In genomic region chr1:111696330-111696729, GRCh38 we compare ENCODE assay signal across 24 cellular contexts. TPM values are rescaled to one million over a fixed set of nuclear protein-coding genes. Genes with fewer than 3 reads are reported as not detected.
A peak's percentile ranks its signal among the peaks of the same experiment; 100 is the strongest.
DNase-seq lines count a peak whose midpoint lies in the region; ATAC-seq, FAIRE-seq and TF ChIP-seq lines count a peak whose summit lies in the region.
"Had no signal": no experiment of that assay in that cellular context is flagged by ENCODE, and none has a peak within 500 bp of the region (broad histone marks: within the 10 kb centered on the region; RNA-seq: fewer than 3 reads in every experiment).

No MANE protein-coding gene starts in this region.

- no peaks in the 10 kb centered on the region for H3K27me3 Mint-ChIP-seq in activated naive CD4-positive, alpha-beta T cell treated with anti-CD3 and anti-CD28 coated beads, Interleukin-2, amount 10 ng/mL, durations not matched to agents 7 days and 5 days
- no peaks in the 10 kb centered on the region for H3K27me3 Mint-ChIP-seq in activated CD8-positive, alpha-beta T cell treated with anti-CD3 and anti-CD28 coated beads, Interleukin-2, amount 10 ng/mL, durations not matched to agents 7 days and 5 days (ENCODE audit: low read depth)
- H3K27me3 Mint-ChIP-seq: stimulated activated naive B cell treated with anti-CD40 and anti-IgM and Interleukin-4, amounts not matched to agents 10 μg/mL and 1 μg/mL and 100 μg/mL, for 72 hours had no signal

- H3K36me3 Mint-ChIP-seq in activated naive CD4-positive, alpha-beta T cell treated with anti-CD3 and anti-CD28 coated beads, Interleukin-2, amount 10 ng/mL, durations not matched to agents 7 days and 5 days, result peaks cover 70% of the 10 kb centered on the region
- peaks cover 72% of the 10 kb centered on the region for H3K36me3 Mint-ChIP-seq in activated CD8-positive, alpha-beta T cell treated with anti-CD3 and anti-CD28 coated beads, Interleukin-2, amount 10 ng/mL, durations not matched to agents 7 days and 5 days (ENCODE audit: low read depth)

- no peaks in the 10 kb centered on the region for H3K9me3 ChIP-seq in neutrophil
- H3K9me3 ChIP-seq: body of pancreas, colonic mucosa, heart right ventricle, left ventricle myocardium inferior, right atrium auricular region, SK-N-SH, thyroid gland had no signal

- H3K27me3 ChIP-seq in neutrophil, result no peaks in the 10 kb centered on the region
- H3K27me3 ChIP-seq: body of pancreas, colonic mucosa, heart right ventricle, right atrium auricular region, thyroid gland had no signal

- no peak overlapping the region for H3K4me3 Mint-ChIP-seq in activated naive CD4-positive, alpha-beta T cell treated with anti-CD3 and anti-CD28 coated beads, Interleukin-2, amount 10 ng/mL, durations not matched to agents 7 days and 5 days
- H3K4me3 Mint-ChIP-seq in activated CD8-positive, alpha-beta T cell treated with anti-CD3 and anti-CD28 coated beads, Interleukin-2, amount 10 ng/mL, durations not matched to agents 7 days and 5 days, result no peak overlapping the region
- H3K4me3 Mint-ChIP-seq: activated naive CD4-positive, alpha-beta T cell treated with anti-CD3 and anti-CD28 coated beads for 36 hours had no signal

- H3K27ac ChIP-seq in neutrophil, result peak overlapping the region; percentile 5
- H3K27ac ChIP-seq: body of pancreas, colonic mucosa, left ventricle myocardium inferior, right atrium auricular region, thyroid gland had no signal

- DNase-seq in activated naive CD4-positive, alpha-beta T cell treated with anti-CD3 and anti-CD28 coated beads, Interleukin-2, amount 10 ng/mL, durations not matched to agents 7 days and 5 days, result no peak
- no peak for DNase-seq in activated naive CD4-positive, alpha-beta T cell treated with Interleukin-2 at 50 U/mL for 16 hours
- DNase-seq in activated CD8-positive, alpha-beta T cell treated with anti-CD3 and anti-CD28 coated beads, Interleukin-2, amount 10 ng/mL, durations not matched to agents 7 days and 5 days, result no peak
- DNase-seq in D721Med (ENCODE audit: insufficient read length, low spot score), result no peak
- no peak for DNase-seq in GM10266 (ENCODE audit: extremely low spot score)
- no peak for DNase-seq in NCI-H2171 (lab: John Stamatoyannopoulos, UW)
- DNase-seq: ACHN; activated CD8-positive, alpha-beta memory T cell treated with anti-CD3 and anti-CD28 coated beads, Interleukin-2, amount 50 U/mL, for 48 hours; activated naive CD4-positive, alpha-beta T cell treated with anti-CD3 and anti-CD28 coated beads for 36 hours; body of pancreas; colonic mucosa; heart right ventricle; left ventricle myocardium inferior; NCI-H187 treated with DMSO at 0.1 percent for 48 hours; NCI-H446; nucleus accumbens; SK-N-SH; stimulated activated naive B cell treated with anti-CD40 and anti-IgM and Interleukin-4, amounts not matched to agents 10 μg/mL and 1 μg/mL and 100 μg/mL, for 72 hours; T1000; thyroid gland had no signal

- CTCF ChIA-PET in activated naive CD4-positive, alpha-beta T cell treated with anti-CD3 and anti-CD28 coated beads, Interleukin-2, amount 10 ng/mL, durations not matched to agents 7 days and 5 days (lab: Charles Lee), result interaction anchor here (1.2 kb wide), 1 partner anchor 19 kb away, joined by 4 read pairs; no protein-coding TSS in a partner anchor
- CTCF ChIA-PET in activated CD8-positive, alpha-beta T cell treated with anti-CD3 and anti-CD28 coated beads, Interleukin-2, amount 10 ng/mL, durations not matched to agents 7 days and 5 days (lab: Charles Lee), result interaction anchor here (1.1 to 2.4 kb wide), 3 partner anchors 18 to 189 kb away, joined by 3 to 13 read pairs (median 4); no protein-coding TSS in a partner anchor

- ATAC-seq in HG02798 (IDR thresholded peaks at IDR 0.05; ENCODE audit: poor library complexity, unreplicated experiment), result peak; percentile 54
- ATAC-seq in activated CD8-positive, alpha-beta T cell treated with anti-CD3 and anti-CD28 coated beads, Interleukin-2, amount 10 ng/mL, durations not matched to agents 7 days and 5 days, result no peak
- ATAC-seq: activated CD4-positive, CD25-positive, alpha-beta regulatory T cell treated with anti-CD3 and anti-CD28 coated beads, Interleukin-2, amount 50 U/mL, for 24 hours; body of pancreas; heart right ventricle had no signal

- H3K4me3 ChIP-seq in neutrophil (ENCODE audit: low read depth in 1 of 2, low read length in 1 of 2), result no peak overlapping the region
- H3K4me3 ChIP-seq: body of pancreas, colonic mucosa, heart right ventricle, left ventricle myocardium inferior, right atrium auricular region, thyroid gland had no signal

- FAIRE-seq in D721Med (lab: Jason Lieb, UNC), result no peak

- POLR2A ChIA-PET in activated CD8-positive, alpha-beta T cell treated with anti-CD3 and anti-CD28 coated beads, Interleukin-2, amount 10 ng/mL, durations not matched to agents 7 days and 5 days (lab: Charles Lee), result no interaction called here

- H3K36me3 ChIP-seq in neutrophil, result peaks cover 52% of the 10 kb centered on the region

- H3K27ac Mint-ChIP-seq in activated naive CD4-positive, alpha-beta T cell treated with anti-CD3 and anti-CD28 coated beads, Interleukin-2, amount 10 ng/mL, durations not matched to agents 7 days and 5 days, result peak overlapping the region; percentile 43
- peak overlapping the region; percentile 31 for H3K27ac Mint-ChIP-seq in activated CD8-positive, alpha-beta T cell treated with anti-CD3 and anti-CD28 coated beads, Interleukin-2, amount 10 ng/mL, durations not matched to agents 7 days and 5 days
- H3K27ac Mint-ChIP-seq: activated naive CD4-positive, alpha-beta T cell treated with anti-CD3 and anti-CD28 coated beads for 36 hours; stimulated activated naive B cell treated with anti-CD40 and anti-IgM and Interleukin-4, amounts not matched to agents 10 μg/mL and 1 μg/mL and 100 μg/mL, for 72 hours had no signal

- TF ChIP-seq CTCF in neutrophil (IDR thresholded peaks at IDR 0.05) (no peak), D721Med (IDR thresholded peaks at IDR 0.05; ENCODE audit: insufficient read depth, missing control alignments) (no peak), GM10266 (IDR thresholded peaks at IDR 0.05; ENCODE audit: control insufficient read depth, insufficient read depth, low read depth, missing control alignments) (no peak)

- no peaks in the 10 kb centered on the region for H3K9me3 Mint-ChIP-seq in activated naive CD4-positive, alpha-beta T cell treated with anti-CD3 and anti-CD28 coated beads, Interleukin-2, amount 10 ng/mL, durations not matched to agents 7 days and 5 days
- no peaks in the 10 kb centered on the region for H3K9me3 Mint-ChIP-seq in activated CD8-positive, alpha-beta T cell treated with anti-CD3 and anti-CD28 coated beads, Interleukin-2, amount 10 ng/mL, durations not matched to agents 7 days and 5 days (ENCODE audit: insufficient read depth)
- H3K9me3 Mint-ChIP-seq: activated naive CD4-positive, alpha-beta T cell treated with anti-CD3 and anti-CD28 coated beads for 36 hours; stimulated activated naive B cell treated with anti-CD40 and anti-IgM and Interleukin-4, amounts not matched to agents 10 μg/mL and 1 μg/mL and 100 μg/mL, for 72 hours had no signal

- peaks cover 11% of the 10 kb centered on the region for H3K4me1 Mint-ChIP-seq in activated naive CD4-positive, alpha-beta T cell treated with anti-CD3 and anti-CD28 coated beads, Interleukin-2, amount 10 ng/mL, durations not matched to agents 7 days and 5 days
- peaks cover 23% of the 10 kb centered on the region for H3K4me1 Mint-ChIP-seq in activated CD8-positive, alpha-beta T cell treated with anti-CD3 and anti-CD28 coated beads, Interleukin-2, amount 10 ng/mL, durations not matched to agents 7 days and 5 days (ENCODE audit: low read depth)

- H3K4me1 ChIP-seq in neutrophil (ENCODE audit: control insufficient read depth in 1 of 2, insufficient read depth in 1 of 2, low read depth in 1 of 2, low read length in 1 of 2), result peaks cover 0 to 13% of the 10 kb centered on the region in 2 experiments
- H3K4me1 ChIP-seq: body of pancreas, colonic mucosa had no signal

RNA-seq across cellular contexts. Expression of gene INKA2, which starts 42.9 kb away (rescaled TPM):
- 1 to 10 TPM; 4.1 to 4.3 TPM for total RNA-seq in activated CD8-positive, alpha-beta T cell treated with anti-CD3 and anti-CD28 coated beads, Interleukin-2, amount 10 ng/mL, durations not matched to agents 7 days and 5 days

RNA-seq across cellular contexts. Expression of gene DDX20, which starts 59.4 kb away (rescaled TPM):
- 10 to 100 TPM; 18.1 to 18.9 TPM for total RNA-seq in activated CD8-positive, alpha-beta T cell treated with anti-CD3 and anti-CD28 coated beads, Interleukin-2, amount 10 ng/mL, durations not matched to agents 7 days and 5 days
